In genomic region chr3:2244137-2244536, GRCh38 we compare ENCODE assay signal across 33 cellular contexts.
"Had no signal": no experiment of that assay in that cellular context is flagged by ENCODE, and none has a peak within 500 bp of the region (broad histone marks: within the 10 kb centered on the region; RNA-seq: fewer than 3 reads in every experiment).

No MANE protein-coding gene starts in this region.

- H3K4me3 ChIP-seq: adrenal gland, ascending aorta, body of pancreas, breast epithelium, cardiac muscle cell, colonic mucosa had no signal

- H3K27ac ChIP-seq: adrenal gland, ascending aorta, body of pancreas, brain microvascular endothelial cell, breast epithelium, cardiac muscle cell, colonic mucosa had no signal

- FAIRE-seq: astrocyte, bronchial epithelial cell, colon had no signal

- ATAC-seq: activated naive CD4-positive, alpha-beta T cell treated with anti-CD3 and anti-CD28 coated beads, Interleukin-2, amount 50 U/mL, for 72 hours; activated naive CD8-positive, alpha-beta T cell treated with anti-CD3 and anti-CD28 coated beads, Interleukin-2, amount 50 U/mL, for 24 hours; activated T-cell treated with anti-CD3 and anti-CD28 coated beads, Interleukin-2, amount 50 U/mL, for 72 hours; activated T-helper 17 cell treated with anti-CD3 and anti-CD28 coated beads, Interleukin-2, amount 50 U/mL, for 72 hours; body of pancreas had no signal

- H3K4me1 ChIP-seq: adrenal gland, body of pancreas, breast epithelium, colonic mucosa had no signal

- H3K27me3 ChIP-seq: adrenal gland, ascending aorta, body of pancreas, brain microvascular endothelial cell, breast epithelium, cardiac muscle cell, colonic mucosa had no signal

- H3K36me3 ChIP-seq: adrenal gland, ascending aorta, brain microvascular endothelial cell, breast epithelium, cardiac muscle cell, colonic mucosa had no signal

- H3K9me3 ChIP-seq: adrenal gland, ascending aorta, body of pancreas, breast epithelium, colonic mucosa had no signal

- DNase-seq: activated effector memory CD4-positive, alpha-beta T cell treated with anti-CD3 and anti-CD28 coated beads, Interleukin-2, amount 50 U/mL, for 16 hours; activated effector memory CD4-positive, alpha-beta T cell treated with Interleukin-2 at 50 U/mL for 16 hours; activated gamma-delta T cell; activated gamma-delta T cell treated with Interleukin-2 at 50 U/mL for 16 hours; activated naive CD4-positive, alpha-beta T cell; activated naive CD4-positive, alpha-beta T cell treated with anti-CD3 and anti-CD28 coated beads for 36 hours; activated naive CD4-positive, alpha-beta T cell treated with anti-CD3 and anti-CD28 coated beads, Interleukin-2, amount 10 ng/mL, durations not matched to agents 7 days and 5 days; activated naive CD4-positive, alpha-beta T cell treated with anti-CD3 and anti-CD28 coated beads, Interleukin-2, amount 50 U/mL, for 16 hours; activated naive CD4-positive, alpha-beta T cell treated with Interleukin-2 at 50 U/mL for 16 hours; activated naive CD8-positive, alpha-beta T cell treated with anti-CD3 and anti-CD28 coated beads for 36 hours; activated naive CD8-positive, alpha-beta T cell treated with anti-CD3 and anti-CD28 coated beads, Interleukin-2, amount 10 ng/mL, durations not matched to agents 7 days and 5 days; activated naive CD8-positive, alpha-beta T cell treated with anti-CD3 and anti-CD28 coated beads, Interleukin-2, amount 50 U/mL, for 24 hours; activated T-cell treated with anti-CD3 and anti-CD28 coated beads, Interleukin-2, amount 50 U/mL, for 48 hours; activated T-cell treated with anti-CD3 and anti-CD28 coated beads, Interleukin-2, amount 50 U/mL, for 72 hours; adrenal gland; amniotic stem cell; amygdala; anterior cingulate cortex; aorta; body of pancreas; brain microvascular endothelial cell; caudate nucleus; central memory CD4-positive, alpha-beta T cell; cerebellar nuclear complex; colonic mucosa had no signal
